In genomic region chr11:61430839-61431238, GRCh38 we compare ENCODE assay signal across 8 cellular contexts. TPM values are rescaled to one million over a fixed set of nuclear protein-coding genes. Genes with fewer than 3 reads are reported as not detected.
DNase-seq lines count a peak whose midpoint lies in the region; ATAC-seq and TF ChIP-seq lines count a peak whose summit lies in the region.
"Not testable (repeated sequence)": the region's sequence is repeated elsewhere in the genome, so short reads cannot be mapped to it uniquely, and the experiment has no call there.

No MANE protein-coding gene starts in this region.

- H3K27me3 Mint-ChIP-seq in T-cell; activated naive CD8-positive, alpha-beta T cell treated with anti-CD3 and anti-CD28 coated beads, Interleukin-2, amount 10 ng/mL, durations not matched to agents 7 days and 5 days; endodermal cell (ENCODE audit: insufficient read depth); stimulated activated naive CD8-positive, alpha-beta T cell treated with anti-CD3 and anti-CD28 coated beads, Interleukin-15, Interleukin-2, amounts not matched to agents 100 ng/mL and 50 ng/mL, for 24 hours: not testable (repeated sequence)

- H3K9me3 Mint-ChIP-seq in T-cell; activated naive CD8-positive, alpha-beta T cell treated with anti-CD3 and anti-CD28 coated beads, Interleukin-2, amount 10 ng/mL, durations not matched to agents 7 days and 5 days; endodermal cell; stimulated activated naive CD8-positive, alpha-beta T cell treated with anti-CD3 and anti-CD28 coated beads, Interleukin-15, Interleukin-2, amounts not matched to agents 100 ng/mL and 50 ng/mL, for 24 hours: not testable (repeated sequence)

- H2AFZ ChIP-seq in neural cell (ENCODE audit: low read depth, low read length) = not testable (repeated sequence)

- H3K4me3 Mint-ChIP-seq in T-cell (peak overlapping the region; percentile 92 to 98 (median 98)), endodermal cell (peak overlapping the region; percentile 99)
- peak overlapping the region; percentile 99 for H3K4me3 Mint-ChIP-seq in activated naive CD8-positive, alpha-beta T cell treated with anti-CD3 and anti-CD28 coated beads, Interleukin-2, amount 10 ng/mL, durations not matched to agents 7 days and 5 days
- H3K4me3 Mint-ChIP-seq in stimulated activated naive CD8-positive, alpha-beta T cell treated with anti-CD3 and anti-CD28 coated beads, Interleukin-15, Interleukin-2, amounts not matched to agents 100 ng/mL and 50 ng/mL, for 24 hours = peak overlapping the region; percentile 98

- H3K4me1 Mint-ChIP-seq in T-cell (peaks cover 65 to 75% (median 74%) of the 10 kb centered on the region in 3 donors), endodermal cell (peaks cover 14% of the 10 kb centered on the region)
- H3K4me1 Mint-ChIP-seq in activated naive CD8-positive, alpha-beta T cell treated with anti-CD3 and anti-CD28 coated beads, Interleukin-2, amount 10 ng/mL, durations not matched to agents 7 days and 5 days = peaks cover 51% of the 10 kb centered on the region
- H3K4me1 Mint-ChIP-seq in stimulated activated naive CD8-positive, alpha-beta T cell treated with anti-CD3 and anti-CD28 coated beads, Interleukin-15, Interleukin-2, amounts not matched to agents 100 ng/mL and 50 ng/mL, for 24 hours (ENCODE audit: low read depth) = peaks cover 74% of the 10 kb centered on the region

- not testable (repeated sequence) for H3K27me3 ChIP-seq in BLaER1; HL-60 (ENCODE audit: insufficient read depth, poor library complexity, severe bottlenecking); endodermal cell (ENCODE audit: control insufficient read depth, insufficient read depth, low read length, poor library complexity, severe bottlenecking); iPS-20b (ENCODE audit: insufficient read depth, low read length); neural cell (ENCODE audit: insufficient read depth, low read depth, low read length)

- peak overlapping the region; percentile 94 for H3K4me3 ChIP-seq in BLaER1
- peak overlapping the region; percentile 95 for H3K4me3 ChIP-seq in HL-60 (replicated peaks; ENCODE audit: insufficient read depth, low read length)
- H3K4me3 ChIP-seq in endodermal cell (ENCODE audit: low read length) = peak overlapping the region; percentile 98
- H3K4me3 ChIP-seq in iPS-20b (ENCODE audit: low read length) = peak overlapping the region; percentile 100
- peak overlapping the region; percentile 82 for H3K4me3 ChIP-seq in neural cell (ENCODE audit: low read length)

- not testable (repeated sequence) for TF ChIP-seq RAD21 in neural cell (conservative IDR thresholded peaks at IDR 0.05)

- not testable (repeated sequence) for DNase-seq in HL-60 (ENCODE audit: low read depth in 1 of 2, low spot score in 1 of 2); T-cell; activated naive CD8-positive, alpha-beta T cell treated with anti-CD3 and anti-CD28 coated beads, Interleukin-2, amount 10 ng/mL, durations not matched to agents 7 days and 5 days; endodermal cell

- H3K79me2 ChIP-seq in neural cell (replicated peaks; ENCODE audit: insufficient read depth, low read length) = peaks cover 74% of the 10 kb centered on the region

- TF ChIP-seq CTCF in HL-60 (IDR thresholded peaks at IDR 0.05; ENCODE audit: insufficient read depth, low read length); endodermal cell (conservative IDR thresholded peaks at IDR 0.05); neural cell (IDR thresholded peaks at IDR 0.05; ENCODE audit: poor library complexity, severe bottlenecking): not testable (repeated sequence)

- H3K9ac ChIP-seq in BLaER1 = peak overlapping the region; percentile 100
- H3K9ac ChIP-seq in endodermal cell (ENCODE audit: extremely low read depth, low read length, poor library complexity, severe bottlenecking) = peak overlapping the region; percentile 90
- peak overlapping the region; percentile 99 for H3K9ac ChIP-seq in iPS-20b (ENCODE audit: low read depth, low read length)
- H3K9ac ChIP-seq in neural cell (ENCODE audit: low read length) = peak overlapping the region; percentile 99

- WGBS in endodermal cell (ENCODE audit: insufficient coverage in 1 of 2, insufficient read length in 1 of 2), 2 experiments = 83 to 96% methylated on average over 5 to 8 of the region's 10 CpGs

- peaks cover 45% of the 10 kb centered on the region for H3K4me1 ChIP-seq in BLaER1
- H3K4me1 ChIP-seq in endodermal cell (ENCODE audit: control insufficient read depth, insufficient read depth, low read length); iPS-20b (ENCODE audit: insufficient read depth, low read length): not testable (repeated sequence)

- H3K9me3 ChIP-seq in BLaER1; endodermal cell (ENCODE audit: control insufficient read depth, low read length); iPS-20b (ENCODE audit: insufficient read depth, low read depth, low read length); neural cell (ENCODE audit: low read length): not testable (repeated sequence)

- H3K27ac Mint-ChIP-seq in T-cell (peak overlapping the region; percentile 99 to 100), endodermal cell (peak overlapping the region; percentile 100)
- peak overlapping the region; percentile 100 for H3K27ac Mint-ChIP-seq in activated naive CD8-positive, alpha-beta T cell treated with anti-CD3 and anti-CD28 coated beads, Interleukin-2, amount 10 ng/mL, durations not matched to agents 7 days and 5 days
- peak overlapping the region; percentile 98 for H3K27ac Mint-ChIP-seq in stimulated activated naive CD8-positive, alpha-beta T cell treated with anti-CD3 and anti-CD28 coated beads, Interleukin-15, Interleukin-2, amounts not matched to agents 100 ng/mL and 50 ng/mL, for 24 hours

- H3K4me2 ChIP-seq in BLaER1 = peak overlapping the region; percentile 93
- H3K4me2 ChIP-seq in neural cell (ENCODE audit: low read length) = peak overlapping the region; percentile 92

- CTCF ChIA-PET in T-cell (lab: Charles Lee) = interaction anchor here (0.6 to 1.4 kb wide), 3 partner anchors 8 to 1451 kb away, joined by 3 to 6 read pairs (median 3); no protein-coding TSS in a partner anchor

- peaks cover 28% of the 10 kb centered on the region for H3K36me3 Mint-ChIP-seq in T-cell
- peaks cover 32% of the 10 kb centered on the region for H3K36me3 Mint-ChIP-seq in activated naive CD8-positive, alpha-beta T cell treated with anti-CD3 and anti-CD28 coated beads, Interleukin-2, amount 10 ng/mL, durations not matched to agents 7 days and 5 days
- H3K36me3 Mint-ChIP-seq in endodermal cell (ENCODE audit: low read depth) = peaks cover 50% of the 10 kb centered on the region
- H3K36me3 Mint-ChIP-seq in stimulated activated naive CD8-positive, alpha-beta T cell treated with anti-CD3 and anti-CD28 coated beads, Interleukin-15, Interleukin-2, amounts not matched to agents 100 ng/mL and 50 ng/mL, for 24 hours (ENCODE audit: low read depth) = peaks cover 56% of the 10 kb centered on the region

- H3K36me3 ChIP-seq in BLaER1 (peaks cover 44% of the 10 kb centered on the region), endodermal cell (ENCODE audit: control insufficient read depth, insufficient read depth, low read length) (peaks cover 40% of the 10 kb centered on the region), iPS-20b (ENCODE audit: insufficient read depth, low read depth, low read length) (peaks cover 41% of the 10 kb centered on the region)
- H3K36me3 ChIP-seq in neural cell (ENCODE audit: insufficient read depth, low read length) = not testable (repeated sequence)

- H3K27ac ChIP-seq in BLaER1 (peak overlapping the region; percentile 100), HL-60 (replicated peaks) (peak overlapping the region; percentile 98), neural cell (ENCODE audit: low read length) (peak overlapping the region; percentile 98)
- H3K27ac ChIP-seq in endodermal cell (ENCODE audit: low read depth, low read length); iPS-20b (ENCODE audit: low read length): not testable (repeated sequence)

- not testable (repeated sequence) for TF ChIP-seq EP300 in neural cell (conservative IDR thresholded peaks at IDR 0.05; ENCODE audit: poor library complexity, severe bottlenecking)

- POLR2A ChIA-PET in T-cell (lab: Charles Lee) = not testable (repeated sequence)
- POLR2A ChIA-PET in activated naive CD8-positive, alpha-beta T cell treated with anti-CD3 and anti-CD28 coated beads, Interleukin-2, amount 10 ng/mL, durations not matched to agents 7 days and 5 days (lab: Charles Lee) = interaction anchor here (0.7 to 3.2 kb wide), 5 partner anchors 13 to 288 kb away, joined by 3 to 25 read pairs (median 4); partner anchors contain the start of genes CYB561A3, TMEM138 and TMEM216

- H3K9me2 ChIP-seq in neural cell (ENCODE audit: insufficient read depth, low read length) = not testable (repeated sequence)

- not testable (repeated sequence) for H3F3A ChIP-seq in neural cell (ENCODE audit: insufficient read depth, low read length, poor library complexity, severe bottlenecking)

- H4K20me1 ChIP-seq in BLaER1 = peaks cover 84% of the 10 kb centered on the region
- H4K20me1 ChIP-seq in neural cell (ENCODE audit: insufficient read depth) = not testable (repeated sequence)

- not testable (repeated sequence) for ATAC-seq in T-cell (replicated peaks in 1 of 4); activated naive CD8-positive, alpha-beta T cell treated with anti-CD3 and anti-CD28 coated beads, Interleukin-2, amount 10 ng/mL, durations not matched to agents 7 days and 5 days (ENCODE audit: low read depth)

RNA-seq across cellular contexts. Expression of gene SDHAF2, which starts 0.9 kb away (rescaled TPM):
- total RNA-seq in T-cell (10 to 100 TPM; 36.2 to 60.7 (median 56.4) TPM), endodermal cell (10 to 100 TPM; 41.4 to 45.4 TPM)
- 10 to 100 TPM; 48.5 to 53.1 TPM for total RNA-seq in activated naive CD8-positive, alpha-beta T cell treated with anti-CD3 and anti-CD28 coated beads, Interleukin-2, amount 10 ng/mL, durations not matched to agents 7 days and 5 days
- polyA plus RNA-seq in endodermal cell (2013, experiment 1 of 2) = 37.1 TPM
- polyA plus RNA-seq in endodermal cell (2013, experiment 2 of 2) = 47.9 TPM
- polyA plus RNA-seq in neural cell = 54.5 and 72.8 TPM in 2 replicates
- 70.8 and 84.4 TPM in 2 replicates for polyA minus RNA-seq in neural cell

RNA-seq across cellular contexts. Expression of gene CPSF7, which starts 1.1 kb away (rescaled TPM):
- total RNA-seq in T-cell = 100 to 1,000 TPM; 104 to 144 (median 117) TPM
- 100 to 1,000 TPM; 115 to 118 TPM for total RNA-seq in activated naive CD8-positive, alpha-beta T cell treated with anti-CD3 and anti-CD28 coated beads, Interleukin-2, amount 10 ng/mL, durations not matched to agents 7 days and 5 days
- total RNA-seq in endodermal cell = 100 to 1,000 TPM; 108 to 117 TPM
- 100 TPM for polyA plus RNA-seq in endodermal cell (2013, experiment 1 of 2)
- polyA plus RNA-seq in endodermal cell (2013, experiment 2 of 2) = 91.8 TPM
- 80.2 and 82.5 TPM in 2 replicates for polyA plus RNA-seq in neural cell
- 46.7 and 60.4 TPM in 2 replicates for polyA minus RNA-seq in neural cell

RNA-seq across cellular contexts. Expression of gene TMEM216, which starts 38.5 kb away (rescaled TPM):
- 10 to 100 TPM in 3 of 5 donors, 1 to 10 TPM in 2; 5.3 to 16.9 (median 12.5) TPM for total RNA-seq in T-cell
- total RNA-seq in activated naive CD8-positive, alpha-beta T cell treated with anti-CD3 and anti-CD28 coated beads, Interleukin-2, amount 10 ng/mL, durations not matched to agents 7 days and 5 days = 10 to 100 TPM; 10.5 to 11.1 TPM
- total RNA-seq in endodermal cell = 10 to 100 TPM; 22.6 to 26.6 TPM
- 33.1 TPM for polyA plus RNA-seq in endodermal cell (2013, experiment 1 of 2)
- 25.2 TPM for polyA plus RNA-seq in endodermal cell (2013, experiment 2 of 2)
- polyA plus RNA-seq in neural cell = 22.0 and 22.4 TPM in 2 replicates
- polyA minus RNA-seq in neural cell = 10.7 and 10.9 TPM in 2 replicates
